8 cellular contexts compared by ENCODE assay signal in the genomic region with DNA sequence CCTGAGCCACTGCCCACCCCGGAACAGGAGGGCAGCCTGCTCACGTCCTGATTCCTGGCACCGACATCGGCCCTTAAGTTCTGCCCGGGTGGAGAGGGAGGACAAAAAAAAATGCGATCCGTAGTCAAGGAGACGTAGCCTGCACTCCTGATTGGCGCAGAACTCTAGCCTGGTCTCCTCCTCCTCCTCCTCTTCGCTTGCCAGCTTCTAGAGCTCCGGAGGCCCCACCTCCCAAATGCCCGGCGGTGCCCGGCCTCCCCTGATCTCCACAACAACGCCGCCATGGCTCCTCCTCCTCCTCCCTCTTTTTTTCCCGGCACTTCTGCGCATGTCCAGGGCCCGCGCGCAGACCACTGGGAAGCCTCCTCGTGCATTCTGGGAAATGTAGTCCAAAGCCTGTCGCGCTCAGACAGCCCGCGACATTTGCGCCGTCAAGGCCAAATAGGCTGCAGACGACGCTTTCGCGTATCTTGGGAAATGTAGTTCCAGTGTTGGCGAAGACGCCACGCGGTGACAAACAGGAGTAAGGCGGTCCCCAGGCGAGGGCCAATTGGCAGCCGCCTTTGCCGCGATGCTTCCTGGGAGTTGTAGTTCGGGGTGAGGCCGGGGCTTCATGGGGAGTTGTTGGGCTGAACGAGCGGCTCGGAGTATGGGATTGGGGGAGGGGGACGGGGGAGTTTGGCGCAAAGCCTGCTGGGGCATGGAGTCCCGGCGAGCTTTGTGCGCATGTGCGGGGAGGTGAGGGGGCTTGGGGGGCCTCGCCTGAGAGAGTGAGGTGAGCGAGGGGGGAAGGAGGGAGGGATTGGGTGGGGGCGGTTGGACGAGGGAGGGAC. TPM values are rescaled to one million over a fixed set of nuclear protein-coding genes. Genes with fewer than 3 reads are reported as not detected.
DNase-seq lines count a peak whose midpoint lies in the region; ATAC-seq lines count a peak whose summit lies in the region.

A gene (plus strand): TSS at position 705 of the 833 bp plus-strand sequence. CDS start 5,625 bp downstream, outside the sequence.

- DNase-seq in NCI-H69 (lab: John Stamatoyannopoulos, UW) (peak; percentile 100), cortex of kidney (lab: John Stamatoyannopoulos, UW) (peak; percentile 61), left colon (peak; percentile 98 to 100)
- peak; percentile 99 for DNase-seq in activated CD4-positive, alpha-beta T cell treated with anti-CD3 and anti-CD28 coated beads, Interleukin-2, amount 50 U/mL, for 1 hour
- DNase-seq in stimulated activated CD4-positive, alpha-beta T cell treated with anti-CD3 and anti-CD28 coated beads, Interleukin-1b, Interleukin-23, amount 100 ng/mL, for 48 hours = peak; percentile 99

- peak within 1 kb of the TSS; percentile 73 for H3K9ac ChIP-seq in BLaER1

- H3K36me3 ChIP-seq in BLaER1 = peaks cover 19% of the 10 kb centered on the region

- H3K4me1 ChIP-seq in BLaER1 = peaks cover 68% of the 10 kb centered on the region

- peak within 1 kb of the TSS; percentile 78 for H3K27ac ChIP-seq in BLaER1

- ATAC-seq in GM19328 (IDR thresholded peaks at IDR 0.05; ENCODE audit: unreplicated experiment) = peak; percentile 82
- peak; percentile 92 for ATAC-seq in HG03520 (IDR thresholded peaks at IDR 0.05; ENCODE audit: unreplicated experiment)
- peak; percentile 79 for ATAC-seq in left colon

- intact Hi-C loops in left colon (cut with DNase I, micrococcal nuclease) = no loop called here

- peak within 1 kb of the TSS; percentile 99 for H3K4me2 ChIP-seq in BLaER1

- no peaks in the 10 kb centered on the region for H3K9me3 ChIP-seq in BLaER1

- H3K27me3 ChIP-seq in BLaER1 = no peaks in the 10 kb centered on the region

- peak within 1 kb of the TSS; percentile 77 for H3K4me3 ChIP-seq in BLaER1

- peaks cover 33% of the 10 kb centered on the region for H4K20me1 ChIP-seq in BLaER1

RNA-seq across cellular contexts. Expression of the gene that starts here (rescaled TPM):
- total RNA-seq in left colon = 10 to 100 TPM; 24.8 to 29.5 TPM

Comparison
In these comparisons a context has a peak if more than half of its experiments do, and no peak if none do; other contexts are left out.
1. Peak in every context shown above with its lines: DNase-seq, ATAC-seq, H3K4me3 ChIP-seq and H3K27ac ChIP-seq.